ENCODE assay signal across 29 cellular contexts in genomic region chr17:51032850-51033249, GRCh38.
"Had no signal": no experiment of that assay in that cellular context is flagged by ENCODE, and none has a peak within 500 bp of the region (broad histone marks: within the 10 kb centered on the region; RNA-seq: fewer than 3 reads in every experiment).

No MANE protein-coding gene starts in this region.

- H3K4me1 ChIP-seq: colonic mucosa, parathyroid adenoma had no signal

- H3K9me3 Mint-ChIP-seq: activated T-helper 2 cell treated with anti-CD3 and anti-CD28 coated beads, Interferon-gamma antibody, Interleukin-2, Interleukin-4, amounts not matched to agents 10 μg/mL and 5 μg/mL and 100 μg/mL, durations not matched to agents 14 hours and 24 hours and 36 hours; central memory CD8-positive, alpha-beta T cell; effector memory CD8-positive, alpha-beta T cell; memory B cell; nephron; stimulated activated effector memory CD8-positive, alpha-beta T cell treated with anti-CD3 and anti-CD28 coated beads, Interleukin-12 subunit alpha, Interleukin-12 subunit beta, amount 100 ng/mL, for 72 hours; stimulated activated naive CD8-positive, alpha-beta T cell treated with anti-CD3 and anti-CD28 coated beads, Interleukin-15, amount 100 ng/mL, for 72 hours had no signal

- H3K27me3 ChIP-seq: adrenal gland, breast epithelium, colonic mucosa, dorsolateral prefrontal cortex, gastroesophageal sphincter, neutrophil, tibial artery had no signal

- FAIRE-seq: endothelial cell of umbilical vein, keratinocyte had no signal

- H3K27me3 Mint-ChIP-seq: activated naive CD8-positive, alpha-beta T cell; central memory CD8-positive, alpha-beta T cell; effector memory CD8-positive, alpha-beta T cell; memory B cell; stimulated activated naive CD8-positive, alpha-beta T cell treated with anti-CD3 and anti-CD28 coated beads, Interleukin-15, amount 100 ng/mL, for 72 hours had no signal

- H3K27ac ChIP-seq: adrenal gland, breast epithelium, colonic mucosa, gastroesophageal sphincter, neutrophil, parathyroid adenoma, tibial artery had no signal

- H2AFZ ChIP-seq: parathyroid adenoma had no signal

- H3K27ac Mint-ChIP-seq: activated CD8-positive, alpha-beta T cell treated with anti-CD3 and anti-CD28 coated beads, Interleukin-2, amount 10 ng/mL, durations not matched to agents 7 days and 5 days; activated naive CD8-positive, alpha-beta T cell; activated T-helper 2 cell treated with anti-CD3 and anti-CD28 coated beads, Interferon-gamma antibody, Interleukin-2, Interleukin-4, amounts not matched to agents 10 μg/mL and 5 μg/mL and 100 μg/mL, durations not matched to agents 14 hours and 24 hours and 36 hours; memory B cell; nephron; stimulated activated effector memory CD8-positive, alpha-beta T cell treated with anti-CD3 and anti-CD28 coated beads, Interleukin-12 subunit alpha, Interleukin-12 subunit beta, amount 100 ng/mL, for 72 hours; stimulated activated naive CD8-positive, alpha-beta T cell treated with anti-CD3 and anti-CD28 coated beads, Interleukin-15, amount 100 ng/mL, for 72 hours had no signal

- H3K9ac ChIP-seq: parathyroid adenoma had no signal

- H3K4me3 ChIP-seq: adrenal gland, breast epithelium, colonic mucosa, dorsolateral prefrontal cortex, gastroesophageal sphincter, tibial artery had no signal

- H3K9me3 ChIP-seq: adrenal gland, breast epithelium, colonic mucosa, gastroesophageal sphincter, neutrophil, tibial artery had no signal

- H3K4me3 Mint-ChIP-seq: activated CD8-positive, alpha-beta T cell treated with anti-CD3 and anti-CD28 coated beads, Interleukin-2, amount 10 ng/mL, durations not matched to agents 7 days and 5 days; activated naive CD8-positive, alpha-beta T cell; central memory CD8-positive, alpha-beta T cell; effector memory CD8-positive, alpha-beta T cell; memory B cell; nephron; stimulated activated effector memory CD8-positive, alpha-beta T cell treated with anti-CD3 and anti-CD28 coated beads, Interleukin-12 subunit alpha, Interleukin-12 subunit beta, amount 100 ng/mL, for 72 hours; stimulated activated naive CD8-positive, alpha-beta T cell treated with anti-CD3 and anti-CD28 coated beads, Interleukin-15, amount 100 ng/mL, for 72 hours had no signal

- DNase-seq: activated CD4-positive, alpha-beta T cell treated with anti-CD3 and anti-CD28 coated beads for 1 hour; activated CD4-positive, alpha-beta T cell treated with anti-CD3 and anti-CD28 coated beads, Interleukin-2, amount 50 U/mL, for 1 hour; activated CD8-positive, alpha-beta T cell treated with anti-CD3 and anti-CD28 coated beads, Interleukin-2, amount 10 ng/mL, durations not matched to agents 7 days and 5 days; activated naive CD4-positive, alpha-beta T cell; activated T-cell treated with anti-CD3 and anti-CD28 coated beads, Interleukin-2, amount 50 U/mL, for 1 hour; adrenal gland; colonic mucosa; dorsolateral prefrontal cortex; effector memory CD8-positive, alpha-beta T cell; head of caudate nucleus; left colon; right cardiac atrium; stimulated activated CD4-positive, alpha-beta T cell treated with anti-CD3 and anti-CD28 coated beads, Interleukin-1b, Interleukin-23, amount 100 ng/mL, for 48 hours; stimulated activated naive CD8-positive, alpha-beta T cell treated with anti-CD3 and anti-CD28 coated beads, Interleukin-15, amount 100 ng/mL, for 72 hours; T-helper 9 cell; tibial artery had no signal

- ATAC-seq: activated CD8-positive, alpha-beta T cell treated with anti-CD3 and anti-CD28 coated beads, Interleukin-2, amount 10 ng/mL, durations not matched to agents 7 days and 5 days; effector memory CD8-positive, alpha-beta T cell; esophagus mucosa; gastroesophageal sphincter; left colon; right cardiac atrium; stimulated activated effector memory CD8-positive, alpha-beta T cell treated with anti-CD3 and anti-CD28 coated beads, Interleukin-12 subunit alpha, Interleukin-12 subunit beta, amount 100 ng/mL, for 72 hours; stimulated activated naive CD8-positive, alpha-beta T cell treated with anti-CD3 and anti-CD28 coated beads, Interleukin-15, amount 100 ng/mL, for 72 hours had no signal
